In the genomic region with DNA sequence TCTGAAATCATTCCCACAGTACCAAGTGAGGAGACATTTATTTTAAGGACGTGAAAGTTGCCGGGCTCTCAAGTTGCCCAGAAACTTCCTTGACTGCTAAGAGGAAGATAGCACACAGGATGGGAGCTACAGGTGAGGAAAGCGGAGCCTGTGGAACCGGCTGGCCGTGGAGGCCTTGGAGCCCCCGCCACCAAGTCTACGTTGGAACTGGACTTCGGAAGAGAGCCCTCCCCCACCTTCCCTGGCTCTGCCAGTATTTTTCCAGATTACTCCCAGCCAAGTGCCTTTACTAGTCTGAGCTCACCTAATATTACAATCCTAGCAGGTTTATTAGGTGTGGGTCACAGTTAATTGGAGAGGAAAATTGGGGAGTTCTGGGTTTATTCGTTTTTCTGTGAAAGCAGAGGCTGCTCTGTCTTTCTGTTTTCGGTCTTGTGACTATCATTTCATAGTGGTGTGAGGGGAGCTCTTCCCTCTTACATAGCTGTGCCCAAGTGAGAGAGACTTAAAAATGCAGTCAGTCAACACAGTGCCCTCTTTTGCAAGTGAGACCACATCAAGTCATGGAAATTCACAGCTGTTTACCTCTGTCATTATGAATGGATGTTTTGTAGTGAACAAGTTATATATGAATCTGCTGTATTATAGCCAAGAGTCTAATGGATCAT, we compare ENCODE assay signal across 1 cellular context.
TF ChIP-seq lines count a peak whose summit lies in the region.

No MANE protein-coding gene starts in this region.

TF ChIP-seq in WTC11, 78 proteins besides CTCF, POLR2A, EP300 and RAD21 (continued from another document):
- TF ChIP-seq ZNF532 (CRISPR knock-in tag; IDR thresholded peaks at IDR 0.05; ENCODE audit: borderline replicate concordance) (no peak), TCF7 (CRISPR knock-in tag; IDR thresholded peaks at IDR 0.05; ENCODE audit: low read depth) (no peak), SP1 (CRISPR knock-in tag; conservative IDR thresholded peaks at IDR 0.05) (no peak), TEAD1 (CRISPR knock-in tag; IDR thresholded peaks at IDR 0.05) (no peak), ZNF317 (CRISPR knock-in tag; IDR thresholded peaks at IDR 0.05; ENCODE audit: borderline replicate concordance, low read depth) (no peak)
- TF ChIP-seq, protein P1, sequence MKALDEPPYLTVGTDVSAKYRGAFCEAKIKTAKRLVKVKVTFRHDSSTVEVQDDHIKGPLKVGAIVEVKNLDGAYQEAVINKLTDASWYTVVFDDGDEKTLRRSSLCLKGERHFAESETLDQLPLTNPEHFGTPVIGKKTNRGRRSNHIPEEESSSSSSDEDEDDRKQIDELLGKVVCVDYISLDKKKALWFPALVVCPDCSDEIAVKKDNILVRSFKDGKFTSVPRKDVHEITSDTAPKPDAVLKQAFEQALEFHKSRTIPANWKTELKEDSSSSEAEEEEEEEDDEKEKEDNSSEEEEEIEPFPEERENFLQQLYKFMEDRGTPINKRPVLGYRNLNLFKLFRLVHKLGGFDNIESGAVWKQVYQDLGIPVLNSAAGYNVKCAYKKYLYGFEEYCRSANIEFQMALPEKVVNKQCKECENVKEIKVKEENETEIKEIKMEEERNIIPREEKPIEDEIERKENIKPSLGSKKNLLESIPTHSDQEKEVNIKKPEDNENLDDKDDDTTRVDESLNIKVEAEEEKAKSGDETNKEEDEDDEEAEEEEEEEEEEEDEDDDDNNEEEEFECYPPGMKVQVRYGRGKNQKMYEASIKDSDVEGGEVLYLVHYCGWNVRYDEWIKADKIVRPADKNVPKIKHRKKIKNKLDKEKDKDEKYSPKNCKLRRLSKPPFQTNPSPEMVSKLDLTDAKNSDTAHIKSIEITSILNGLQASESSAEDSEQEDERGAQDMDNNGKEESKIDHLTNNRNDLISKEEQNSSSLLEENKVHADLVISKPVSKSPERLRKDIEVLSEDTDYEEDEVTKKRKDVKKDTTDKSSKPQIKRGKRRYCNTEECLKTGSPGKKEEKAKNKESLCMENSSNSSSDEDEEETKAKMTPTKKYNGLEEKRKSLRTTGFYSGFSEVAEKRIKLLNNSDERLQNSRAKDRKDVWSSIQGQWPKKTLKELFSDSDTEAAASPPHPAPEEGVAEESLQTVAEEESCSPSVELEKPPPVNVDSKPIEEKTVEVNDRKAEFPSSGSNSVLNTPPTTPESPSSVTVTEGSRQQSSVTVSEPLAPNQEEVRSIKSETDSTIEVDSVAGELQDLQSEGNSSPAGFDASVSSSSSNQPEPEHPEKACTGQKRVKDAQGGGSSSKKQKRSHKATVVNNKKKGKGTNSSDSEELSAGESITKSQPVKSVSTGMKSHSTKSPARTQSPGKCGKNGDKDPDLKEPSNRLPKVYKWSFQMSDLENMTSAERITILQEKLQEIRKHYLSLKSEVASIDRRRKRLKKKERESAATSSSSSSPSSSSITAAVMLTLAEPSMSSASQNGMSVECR (CRISPR knock-in tag; IDR thresholded peaks at IDR 0.05; ENCODE audit: borderline replicate concordance): no peak
- TF ChIP-seq, protein P2, sequence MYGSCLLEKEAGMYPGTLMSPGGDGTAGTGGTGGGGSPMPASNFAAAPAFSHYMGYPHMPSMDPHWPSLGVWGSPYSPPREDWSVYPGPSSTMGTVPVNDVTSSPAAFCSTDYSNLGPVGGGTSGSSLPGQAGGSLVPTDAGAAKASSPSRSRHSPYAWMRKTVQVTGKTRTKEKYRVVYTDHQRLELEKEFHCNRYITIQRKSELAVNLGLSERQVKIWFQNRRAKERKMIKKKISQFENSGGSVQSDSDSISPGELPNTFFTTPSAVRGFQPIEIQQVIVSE (CRISPR knock-in tag; IDR thresholded peaks at IDR 0.05; ENCODE audit: borderline replicate concordance): no peak
